8 cellular contexts compared by ENCODE assay signal in genomic region chr20:43508106-43508505, GRCh38. TPM values are rescaled to one million over a fixed set of nuclear protein-coding genes. Genes with fewer than 3 reads are reported as not detected.
A peak's percentile ranks its signal among the peaks of the same experiment; 100 is the strongest.
DNase-seq lines count a peak whose midpoint lies in the region; FAIRE-seq and TF ChIP-seq lines count a peak whose summit lies in the region.

No MANE protein-coding gene starts in this region.

- peak overlapping the region; percentile 70 for H3K4me2 ChIP-seq in MM.1S (ENCODE audit: low read depth, low read length)

- H3K36me3 Mint-ChIP-seq in nephron (ENCODE audit: low read depth): no peaks in the 10 kb centered on the region

- no peaks in the 10 kb centered on the region for H3F3A ChIP-seq in MM.1S (ENCODE audit: insufficient read depth, low read length)

- H3K27ac ChIP-seq in MM.1S (ENCODE audit: low read length): no peak overlapping the region

- peaks cover 30% of the 10 kb centered on the region for H3K27me3 ChIP-seq in BE2C
- H3K27me3 ChIP-seq in MM.1S (replicated peaks; ENCODE audit: insufficient read depth, low read length): 0 out of 2 replicates have a peak, but pooled peaks cover 4% of the 10 kb centered on the region
- H3K27me3 ChIP-seq in endocrine pancreas (ENCODE audit: control insufficient read depth, insufficient read depth, low read length): no peaks in the 10 kb centered on the region

- H3K9me2 ChIP-seq in MM.1S (replicated peaks; ENCODE audit: insufficient read depth, low read length): no peaks in the 10 kb centered on the region

- H3K27ac Mint-ChIP-seq in nephron: no peak overlapping the region

- TF ChIP-seq CTCF in BE2C (IDR thresholded peaks at IDR 0.05; ENCODE audit: low read depth, low read length) (no peak), MM.1S (IDR thresholded peaks at IDR 0.05; ENCODE audit: low read length) (no peak), nephron (IDR thresholded peaks at IDR 0.05; ENCODE audit: unreplicated experiment in 3 of 3) (no peak), D721Med (IDR thresholded peaks at IDR 0.05; ENCODE audit: insufficient read depth, missing control alignments) (no peak)

- H3K9me3 ChIP-seq in BE2C: no peaks in the 10 kb centered on the region
- no peaks in the 10 kb centered on the region for H3K9me3 ChIP-seq in MM.1S (replicated peaks; ENCODE audit: insufficient read depth, low read length)
- H3K9me3 ChIP-seq in endocrine pancreas (ENCODE audit: control insufficient read depth, low read length): no peaks in the 10 kb centered on the region

- H2AFZ ChIP-seq in MM.1S (ENCODE audit: low read length): 0 out of 2 replicates have a peak overlapping the region, but pooled peaks have one; percentile 45

- H3K4me3 ChIP-seq in BE2C (ENCODE audit: low read depth, low read length) (peak overlapping the region; percentile 57), MM.1S (ENCODE audit: low read length) (peak overlapping the region; percentile 57), endocrine pancreas (ENCODE audit: control insufficient read depth, insufficient read depth, low read length) (no peak overlapping the region)

- H3K79me2 ChIP-seq in MM.1S (ENCODE audit: low read length): no peaks in the 10 kb centered on the region

- H3K9me3 Mint-ChIP-seq in nephron: no peaks in the 10 kb centered on the region

- peak overlapping the region; percentile 77 to 84 (median 82) for H3K4me3 Mint-ChIP-seq in nephron

- H3K27me3 Mint-ChIP-seq in nephron (ENCODE audit: low read depth): peaks cover 39% of the 10 kb centered on the region

- H3K9ac ChIP-seq in MM.1S (ENCODE audit: low read length) (peak overlapping the region; percentile 23; the same call in 1 of the 2 replicates), endocrine pancreas (ENCODE audit: control insufficient read depth, insufficient read depth, low read length) (peak overlapping the region; percentile 17)

- no peak for FAIRE-seq in D721Med (lab: Jason Lieb, UNC)

- no peaks in the 10 kb centered on the region for H3K4me1 ChIP-seq in BE2C
- H3K4me1 ChIP-seq in MM.1S (ENCODE audit: low read length): no peaks in the 10 kb centered on the region
- no peaks in the 10 kb centered on the region for H3K4me1 ChIP-seq in endocrine pancreas (ENCODE audit: control insufficient read depth, insufficient read depth, low read length)

- H3K4me1 Mint-ChIP-seq in nephron: no peaks in the 10 kb centered on the region

- H3K36me3 ChIP-seq in BE2C (no peaks in the 10 kb centered on the region), MM.1S (replicated peaks; ENCODE audit: insufficient read depth, low read length) (no peaks in the 10 kb centered on the region), endocrine pancreas (ENCODE audit: control insufficient read depth, insufficient read depth, low read length) (no peaks in the 10 kb centered on the region)

- H4K20me1 ChIP-seq in MM.1S (ENCODE audit: insufficient read depth, low read length): no peaks in the 10 kb centered on the region

- no peak for DNase-seq in BE2C
- DNase-seq in MM.1S: no peak
- DNase-seq in SIG-M5 (lab: John Stamatoyannopoulos, UW): no peak
- no peak for DNase-seq in NCI-H2196 (lab: John Stamatoyannopoulos, UW; ENCODE audit: unreplicated experiment)
- no peak for DNase-seq in D721Med (ENCODE audit: insufficient read length, low spot score)
- DNase-seq in NCI-H1436 treated with DMSO at 0.1 percent for 48 hours (lab: John Stamatoyannopoulos, UW): no peak

RNA-seq across cellular contexts. Expression of gene L3MBTL1, which starts 0.6 kb away (rescaled TPM):
- polyA plus RNA-seq in BE2C (2012; ENCODE audit: insufficient read depth, insufficient read length, low read depth): 2.2 TPM

RNA-seq across cellular contexts. Expression of gene SRSF6, which starts 50.4 kb away (rescaled TPM):
- 126 TPM for polyA plus RNA-seq in BE2C (2012; ENCODE audit: insufficient read depth, insufficient read length, low read depth)

RNA-seq across cellular contexts. Expression of gene SGK2, which starts 50.7 kb away (rescaled TPM):
- polyA plus RNA-seq in BE2C (2012; ENCODE audit: insufficient read depth, insufficient read length, low read depth): 0.54 TPM
